Comparison of ENCODE assay signal across 14 cellular contexts in genomic region chr6:63504777-63505384, GRCh38.
DNase-seq lines count a peak whose midpoint lies in the region; ATAC-seq and TF ChIP-seq lines count a peak whose summit lies in the region.
"Had no signal": no experiment of that assay in that cellular context is flagged by ENCODE, and none has a peak within 500 bp of the region (broad histone marks: within the 10 kb centered on the region; RNA-seq: fewer than 3 reads in every experiment).

No MANE protein-coding gene starts in this region.

- intact Hi-C loops in upper lobe of right lung (cut with DNase I) (no loop called here), lower leg skin (cut with DNase I; ENCODE audit: low total_unique reads) (no loop called here)

- peaks cover 8% of the 10 kb centered on the region for H3K4me1 Mint-ChIP-seq in stimulated activated naive CD8-positive, alpha-beta T cell treated with anti-CD3 and anti-CD28 coated beads, Interleukin-15, amount 100 ng/mL, for 72 hours
- H3K4me1 Mint-ChIP-seq in T-helper 17 cell, result no peaks in the 10 kb centered on the region
- H3K4me1 Mint-ChIP-seq: endodermal cell had no signal

- H3K27ac Mint-ChIP-seq in stimulated activated naive CD8-positive, alpha-beta T cell treated with anti-CD3 and anti-CD28 coated beads, Interleukin-15, amount 100 ng/mL, for 72 hours, result peak overlapping the region in 1 of 2 donors; percentile 1
- H3K27ac Mint-ChIP-seq in T-helper 17 cell, result no peak overlapping the region
- H3K27ac Mint-ChIP-seq: endodermal cell had no signal

- H3K36me3 ChIP-seq in upper lobe of right lung, result no peaks in the 10 kb centered on the region

- H3K9me3 ChIP-seq in upper lobe of right lung (no peaks in the 10 kb centered on the region), T-helper 17 cell (ENCODE audit: control insufficient read depth, low read length, poor library complexity, severe bottlenecking) (no peaks in the 10 kb centered on the region)

- ATAC-seq in stimulated activated naive CD8-positive, alpha-beta T cell treated with anti-CD3 and anti-CD28 coated beads, Interleukin-15, amount 100 ng/mL, for 72 hours, result peak; percentile 94
- no peak for ATAC-seq in stimulated activated naive CD8-positive, alpha-beta T cell treated with anti-CD3 and anti-CD28 coated beads, Interleukin-15, Interleukin-2, amounts not matched to agents 100 U/mL and 50 U/mL, for 24 hours
- ATAC-seq in HG02610 (IDR thresholded peaks at IDR 0.05; ENCODE audit: unreplicated experiment) (peak; percentile 98), HG03521 (IDR thresholded peaks at IDR 0.05; ENCODE audit: unreplicated experiment) (peak; percentile 98), upper lobe of right lung (no peak), T-helper 17 cell (no peak)
- ATAC-seq: SK-N-SH treated with all-trans-retinoic acid at 6 μM for 48 hours had no signal

- no peak for TF ChIP-seq POLR2A in lower leg skin (IDR thresholded peaks at IDR 0.05)

- no peaks in the 10 kb centered on the region for H3K4me1 ChIP-seq in upper lobe of right lung

- no peak overlapping the region for H3K4me3 ChIP-seq in upper lobe of right lung
- no peak overlapping the region for H3K4me3 ChIP-seq in lower leg skin (ENCODE audit: low read depth, poor library complexity, severe bottlenecking)

- H3K27ac ChIP-seq in upper lobe of right lung, result no peak overlapping the region

- 84 to 89% methylated on average over 3 of the region's 3 CpGs for WGBS in lower leg skin, 2 donors

- no peaks in the 10 kb centered on the region for H3K36me3 Mint-ChIP-seq in T-helper 17 cell (ENCODE audit: low read depth)

- no peak overlapping the region for H3K4me3 Mint-ChIP-seq in stimulated activated naive CD8-positive, alpha-beta T cell treated with anti-CD3 and anti-CD28 coated beads, Interleukin-15, amount 100 ng/mL, for 72 hours
- no peak overlapping the region for H3K4me3 Mint-ChIP-seq in T-helper 17 cell
- H3K4me3 Mint-ChIP-seq: endodermal cell had no signal

- no peak for DNase-seq in stimulated activated naive CD8-positive, alpha-beta T cell treated with anti-CD3 and anti-CD28 coated beads, Interleukin-15, amount 100 ng/mL, for 72 hours
- DNase-seq in stimulated activated naive CD8-positive, alpha-beta T cell treated with anti-CD3 and anti-CD28 coated beads, Interleukin-15, Interleukin-2, amounts not matched to agents 100 U/mL and 50 U/mL, for 24 hours, result no peak
- no peak for DNase-seq in upper lobe of right lung
- no peak for DNase-seq in SKM-1 treated with dmso at 0.1 percent for 144 hours (lab: John Stamatoyannopoulos, UW; ENCODE audit: unreplicated experiment)
- DNase-seq in lower leg skin (ENCODE audit: low spot score in 2 of 2), result no peak
- DNase-seq in T-helper 17 cell, result no peak
- DNase-seq: activated naive CD4-positive, alpha-beta T cell treated with Interleukin-2 at 50 U/mL for 16 hours; endodermal cell; GOT3; kidney glomerular epithelial cell; NCI-H1436 treated with DMSO at 0.1 percent for 48 hours had no signal

- H3K27me3 ChIP-seq in upper lobe of right lung, result no peaks in the 10 kb centered on the region

- TF ChIP-seq CTCF in upper lobe of right lung (IDR thresholded peaks at IDR 0.05) (no peak), lower leg skin (IDR thresholded peaks at IDR 0.05) (no peak)

- no peaks in the 10 kb centered on the region for H3K27me3 Mint-ChIP-seq in stimulated activated naive CD8-positive, alpha-beta T cell treated with anti-CD3 and anti-CD28 coated beads, Interleukin-15, amount 100 ng/mL, for 72 hours
- H3K27me3 Mint-ChIP-seq in T-helper 17 cell, result no peaks in the 10 kb centered on the region

- no peaks in the 10 kb centered on the region for H3K9me3 Mint-ChIP-seq in stimulated activated naive CD8-positive, alpha-beta T cell treated with anti-CD3 and anti-CD28 coated beads, Interleukin-15, amount 100 ng/mL, for 72 hours
- H3K9me3 Mint-ChIP-seq: endodermal cell had no signal

Comparison
In these comparisons a context has a peak if more than half of its experiments do, and no peak if none do; other contexts are left out.
1. ATAC-seq: peak in stimulated activated naive CD8-positive, alpha-beta T cell treated with anti-CD3 and anti-CD28 coated beads, Interleukin-15, amount 100 ng/mL, for 72 hours (single experiment), HG02610 (single experiment) and HG03521 (single experiment); none in stimulated activated naive CD8-positive, alpha-beta T cell treated with anti-CD3 and anti-CD28 coated beads, Interleukin-15, Interleukin-2, amounts not matched to agents 100 U/mL and 50 U/mL, for 24 hours (single experiment), upper lobe of right lung (single experiment) and T-helper 17 cell (single experiment).